Comparison of ENCODE assay signal across 33 cellular contexts in the genomic region with DNA sequence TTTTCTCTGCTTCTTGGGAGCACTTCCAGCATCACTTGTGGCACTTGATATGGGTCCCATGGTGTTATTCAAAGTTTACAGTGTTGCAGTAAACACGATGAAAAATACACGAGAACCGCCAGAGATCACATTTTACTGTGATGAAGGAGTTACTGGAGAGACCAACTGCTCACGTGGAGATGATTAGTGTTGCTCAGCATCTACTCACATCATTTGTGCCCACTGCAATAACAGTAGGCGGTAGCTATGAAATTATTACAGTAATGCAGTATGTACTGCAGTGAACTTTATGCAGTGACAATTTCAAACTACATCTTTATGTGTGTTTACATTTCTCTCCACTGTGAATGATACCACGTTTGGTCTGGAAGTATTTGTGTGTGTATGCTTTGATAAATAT.
"Had no signal": no experiment of that assay in that cellular context is flagged by ENCODE, and none has a peak within 500 bp of the region (broad histone marks: within the 10 kb centered on the region; RNA-seq: fewer than 3 reads in every experiment).

No MANE protein-coding gene starts in this region.

- ATAC-seq: activated CD4-positive, CD25-positive, alpha-beta regulatory T cell treated with anti-CD3 and anti-CD28 coated beads, Interleukin-2, amount 50 U/mL, for 24 hours; activated CD8-positive, alpha-beta T cell treated with anti-CD3 and anti-CD28 coated beads for 36 hours; activated naive CD8-positive, alpha-beta T cell treated with anti-CD3 and anti-CD28 coated beads, Interleukin-2, amount 50 U/mL, for 24 hours; activated T-cell treated with anti-CD3 and anti-CD28 coated beads, Interleukin-2, amount 50 U/mL, for 4 hours; body of pancreas; foreskin keratinocyte; gastrocnemius medialis; heart left ventricle; T-helper 17 cell had no signal

- H3K27ac Mint-ChIP-seq: activated B cell treated with CpG ODN at 0.5 μM for 24 hours; activated CD8-positive, alpha-beta T cell treated with anti-CD3 and anti-CD28 coated beads for 36 hours; activated naive CD4-positive, alpha-beta T cell treated with anti-CD3 and anti-CD28 coated beads for 36 hours; activated naive CD4-positive, alpha-beta T cell treated with anti-CD3 and anti-CD28 coated beads, Interleukin-2, amount 50 U/mL, for 24 hours; activated naive CD8-positive, alpha-beta T cell treated with anti-CD3 and anti-CD28 coated beads for 36 hours; activated naive CD8-positive, alpha-beta T cell treated with anti-CD3 and anti-CD28 coated beads, Interleukin-2, amount 50 U/mL, for 24 hours; activated T-helper 2 cell treated with anti-CD3 and anti-CD28 coated beads, Interferon-gamma antibody, Interleukin-2, Interleukin-4, amounts not matched to agents 10 μg/mL and 5 μg/mL and 100 μg/mL, durations not matched to agents 14 hours and 24 hours and 36 hours; T-helper 17 cell; T-helper 2 cell treated with Interferon-gamma antibody and Interleukin-4, amounts not matched to agents 5 μg/mL and 100 μg/mL, for 36 hours had no signal

- FAIRE-seq: colon, endometrium, endothelial cell of umbilical vein had no signal

- H3K4me1 Mint-ChIP-seq: activated B cell treated with CpG ODN at 0.5 μM for 24 hours; activated naive CD4-positive, alpha-beta T cell treated with anti-CD3 and anti-CD28 coated beads, Interleukin-2, amount 50 U/mL, for 24 hours; activated naive CD8-positive, alpha-beta T cell treated with anti-CD3 and anti-CD28 coated beads for 36 hours; activated naive CD8-positive, alpha-beta T cell treated with anti-CD3 and anti-CD28 coated beads, Interleukin-2, amount 50 U/mL, for 24 hours; T-helper 17 cell had no signal

- H3K4me1 ChIP-seq: adrenal gland, body of pancreas, foreskin keratinocyte had no signal

- H3K36me3 Mint-ChIP-seq: activated naive CD4-positive, alpha-beta T cell treated with anti-CD3 and anti-CD28 coated beads, Interleukin-2, amount 50 U/mL, for 24 hours; activated naive CD8-positive, alpha-beta T cell treated with anti-CD3 and anti-CD28 coated beads for 36 hours had no signal

- H3K9me3 ChIP-seq: adrenal gland, body of pancreas, gastrocnemius medialis, heart left ventricle had no signal

- H3K4me3 ChIP-seq: adrenal gland, body of pancreas, gastrocnemius medialis, heart left ventricle had no signal

- H3K9me3 Mint-ChIP-seq: activated B cell treated with CpG ODN at 0.5 μM for 24 hours; activated CD8-positive, alpha-beta T cell treated with anti-CD3 and anti-CD28 coated beads for 36 hours; activated naive CD4-positive, alpha-beta T cell treated with anti-CD3 and anti-CD28 coated beads for 36 hours; activated naive CD4-positive, alpha-beta T cell treated with anti-CD3 and anti-CD28 coated beads, Interleukin-2, amount 50 U/mL, for 24 hours; activated naive CD8-positive, alpha-beta T cell treated with anti-CD3 and anti-CD28 coated beads for 36 hours; activated naive CD8-positive, alpha-beta T cell treated with anti-CD3 and anti-CD28 coated beads, Interleukin-2, amount 50 U/mL, for 24 hours; activated T-cell treated with anti-CD3 and anti-CD28 coated beads, Interleukin-2, amount 50 U/mL, for 4 hours; activated T-helper 2 cell treated with anti-CD3 and anti-CD28 coated beads, Interferon-gamma antibody, Interleukin-2, Interleukin-4, amounts not matched to agents 10 μg/mL and 5 μg/mL and 100 μg/mL, durations not matched to agents 14 hours and 24 hours and 36 hours; T-helper 2 cell treated with Interferon-gamma antibody and Interleukin-4, amounts not matched to agents 5 μg/mL and 100 μg/mL, for 36 hours had no signal

- H3K36me3 ChIP-seq: adrenal gland, gastrocnemius medialis, heart left ventricle, WERI-Rb-1 had no signal

- H3K27me3 ChIP-seq: adrenal gland, body of pancreas, foreskin keratinocyte, gastrocnemius medialis had no signal

- H3K4me3 Mint-ChIP-seq: activated B cell treated with CpG ODN at 0.5 μM for 24 hours; activated CD8-positive, alpha-beta T cell treated with anti-CD3 and anti-CD28 coated beads for 36 hours; activated naive CD4-positive, alpha-beta T cell treated with anti-CD3 and anti-CD28 coated beads for 36 hours; activated naive CD4-positive, alpha-beta T cell treated with anti-CD3 and anti-CD28 coated beads, Interleukin-2, amount 50 U/mL, for 24 hours; activated naive CD8-positive, alpha-beta T cell treated with anti-CD3 and anti-CD28 coated beads for 36 hours; activated naive CD8-positive, alpha-beta T cell treated with anti-CD3 and anti-CD28 coated beads, Interleukin-2, amount 50 U/mL, for 24 hours; activated T-cell treated with anti-CD3 and anti-CD28 coated beads, Interleukin-2, amount 50 U/mL, for 4 hours; T-helper 17 cell; T-helper 2 cell treated with Interferon-gamma antibody and Interleukin-4, amounts not matched to agents 5 μg/mL and 100 μg/mL, for 36 hours had no signal

- H3K27ac ChIP-seq: adrenal gland, body of pancreas, epithelial cell of prostate, foreskin keratinocyte, gastrocnemius medialis, heart left ventricle, WERI-Rb-1 had no signal

- DNase-seq: activated B cell treated with CpG ODN at 0.5 μM for 24 hours; activated CD4-positive, alpha-beta T cell treated with anti-CD3 and anti-CD28 coated beads for 48 hours; activated CD4-positive, alpha-beta T cell treated with anti-CD3 and anti-CD28 coated beads, Interleukin-2, amount 50 U/mL, for 1 hour; activated CD4-positive, alpha-beta T cell treated with anti-CD3 and anti-CD28 coated beads, Interleukin-2, amount 50 U/mL, for 48 hours; activated CD8-positive, alpha-beta memory T cell treated with anti-CD3 and anti-CD28 coated beads for 24 hours; activated CD8-positive, alpha-beta T cell treated with anti-CD3 and anti-CD28 coated beads for 36 hours; activated effector memory CD4-positive, alpha-beta T cell treated with anti-CD3 and anti-CD28 coated beads, Interleukin-2, amount 50 U/mL, for 16 hours; activated naive CD4-positive, alpha-beta T cell treated with anti-CD3 and anti-CD28 coated beads for 36 hours; activated naive CD8-positive, alpha-beta T cell treated with anti-CD3 and anti-CD28 coated beads for 36 hours; activated naive CD8-positive, alpha-beta T cell treated with anti-CD3 and anti-CD28 coated beads, Interleukin-2, amount 50 U/mL, for 24 hours; activated T-cell treated with anti-CD3 and anti-CD28 coated beads, Interleukin-2, amount 50 U/mL, for 4 hours; adrenal gland; amygdala; aorta; body of pancreas; caudate nucleus; effector CD8-positive, alpha-beta T cell; foreskin keratinocyte; gastrocnemius medialis; glutamatergic neuron; heart left ventricle; T-helper 1 cell; T-helper 17 cell; T1000; WERI-Rb-1 had no signal
